ENCODE assay signal across 8 cellular contexts in the genomic region with DNA sequence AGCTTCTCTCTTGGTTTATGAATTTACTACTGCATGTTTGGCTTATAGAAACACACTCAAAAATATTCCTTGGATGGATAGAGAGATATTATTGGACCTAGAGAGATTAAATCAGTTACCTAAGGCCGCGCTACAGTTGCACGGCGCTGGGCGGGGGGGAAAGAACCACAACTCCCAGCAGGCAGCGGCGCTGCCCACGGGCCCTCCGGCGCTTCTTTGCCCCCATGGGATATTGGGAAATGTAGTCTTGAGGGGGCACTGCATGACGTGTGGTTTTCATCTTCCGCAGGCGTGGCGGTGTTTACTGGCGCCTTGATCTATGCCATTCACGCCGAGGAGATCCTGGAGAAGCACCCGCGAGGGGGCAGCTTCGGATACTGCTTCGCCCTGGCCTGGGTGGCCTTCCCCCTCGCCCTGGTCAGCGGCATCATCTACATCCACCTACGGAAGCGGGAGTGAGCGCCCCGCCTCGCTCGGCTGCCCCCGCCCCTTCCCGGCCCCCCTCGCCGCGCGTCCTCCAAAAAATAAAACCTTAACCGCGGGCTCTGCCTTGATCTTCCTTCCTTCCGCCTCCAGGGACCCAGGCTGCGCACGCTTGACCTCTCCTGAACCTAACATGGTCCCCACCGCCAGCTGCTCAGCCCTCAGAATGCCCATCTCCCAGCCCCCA. TPM values are rescaled to one million over a fixed set of nuclear protein-coding genes. Genes with fewer than 3 reads are reported as not detected.
DNase-seq lines count a peak whose midpoint lies in the region; ATAC-seq and TF ChIP-seq lines count a peak whose summit lies in the region.

No MANE protein-coding gene starts in this region.

- H2BK120ac ChIP-seq in H9 (ENCODE audit: low read depth, low read length, poor library complexity, severe bottlenecking), result no peak overlapping the region

- peaks cover 22% of the 10 kb centered on the region for H3K23me2 ChIP-seq in H9 (ENCODE audit: insufficient read length, low read depth, low read length, poor library complexity, severe bottlenecking)

- no peaks in the 10 kb centered on the region for H3K9me2 ChIP-seq in GM23248 (ENCODE audit: insufficient read depth)

- CTCF ChIA-PET in CD4-positive, alpha-beta T cell (lab: Charles Lee), result interaction anchor here (0.6 to 1.9 kb wide), 5 partner anchors 10 to 175 kb away, joined by 3 to 9 read pairs (median 3); partner anchors contain the start of gene KDELR1
- CTCF ChIA-PET in activated CD4-positive, alpha-beta T cell treated with anti-CD3 and anti-CD28 coated beads for 36 hours (lab: Charles Lee), result interaction anchor here (0.5 to 2.0 kb wide), 4 partner anchors 9 to 55 kb away, joined by 3 to 7 read pairs (median 4); partner anchors contain the start of genes SYNGR4 and TMEM143

- peaks cover 11% of the 10 kb centered on the region; the same call in 1 of the 2 replicates for H3K36me3 ChIP-seq in GM23248 (ENCODE audit: low read depth)

- peak overlapping the region; percentile 54 for H3K18ac ChIP-seq in H9 (ENCODE audit: insufficient read length, low read depth, low read length)

- peak; percentile 33 for ATAC-seq in CD4-positive, alpha-beta T cell (ENCODE audit: poor library complexity)
- ATAC-seq in activated CD4-positive, alpha-beta T cell treated with anti-CD3 and anti-CD28 coated beads for 36 hours, result peak; percentile 25

- no peaks in the 10 kb centered on the region for H3K9me3 ChIP-seq in CD4-positive, alpha-beta T cell (ENCODE audit: control insufficient read depth, low read length)
- H3K9me3 ChIP-seq in H9 (ENCODE audit: control insufficient read depth, low read depth, low read length) (no peaks in the 10 kb centered on the region), GM23248 (ENCODE audit: low read depth) (no peaks in the 10 kb centered on the region)

- H3K9ac ChIP-seq in H9 (ENCODE audit: extremely low read depth, insufficient read length, low read length) (no peak overlapping the region), GM23248 (no peak overlapping the region)

- H3K79me1 ChIP-seq in H9 (ENCODE audit: insufficient read depth, low read depth, low read length, poor library complexity, severe bottlenecking), result no peaks in the 10 kb centered on the region

- peak overlapping the region; percentile 76 for H3K4me3 Mint-ChIP-seq in CD4-positive, alpha-beta T cell
- H3K4me3 Mint-ChIP-seq in H9, result peak overlapping the region; percentile 84 to 90
- peak overlapping the region; percentile 71 for H3K4me3 Mint-ChIP-seq in activated CD4-positive, alpha-beta T cell treated with anti-CD3 and anti-CD28 coated beads for 36 hours

- H2BK20ac ChIP-seq in H9 (ENCODE audit: low read depth, low read length, poor library complexity, severe bottlenecking), result no peak overlapping the region

- no peak overlapping the region for H2BK5ac ChIP-seq in H9 (ENCODE audit: insufficient read length, low read length)

- no peak overlapping the region for H3K56ac ChIP-seq in H9 (ENCODE audit: insufficient read length, low read depth, low read length)

- H3K4me1 Mint-ChIP-seq in CD4-positive, alpha-beta T cell (ENCODE audit: low read depth), result peaks cover 78% of the 10 kb centered on the region
- peaks cover 42 to 48% of the 10 kb centered on the region in 2 experiments for H3K4me1 Mint-ChIP-seq in H9
- peaks cover 75% of the 10 kb centered on the region for H3K4me1 Mint-ChIP-seq in activated CD4-positive, alpha-beta T cell treated with anti-CD3 and anti-CD28 coated beads for 36 hours

- no peaks in the 10 kb centered on the region for H3K79me2 ChIP-seq in H9 (ENCODE audit: insufficient read depth, low read length)
- H3K79me2 ChIP-seq in GM23248 (ENCODE audit: insufficient read depth), result peaks cover 46% of the 10 kb centered on the region

- no peak for TF ChIP-seq CTCF in CD4-positive, alpha-beta T cell (IDR thresholded peaks at IDR 0.05)
- TF ChIP-seq CTCF in H9 (conservative IDR thresholded peaks at IDR 0.05) (peak; percentile 30; the same call in 1 of the 3 replicates), lower leg skin (IDR thresholded peaks at IDR 0.05) (no peak)

- H3K4ac ChIP-seq in H9 (ENCODE audit: low read depth, low read length), result no peak overlapping the region

- H4K5ac ChIP-seq in H9 (ENCODE audit: insufficient read length, low read depth, low read length), result no peak overlapping the region

- in situ Hi-C loops in GM23248 (cut with MboI), result no loop called here

- H4K8ac ChIP-seq in H9 (replicated peaks; ENCODE audit: insufficient read length, low read depth, low read length), result no peak overlapping the region

- no peak overlapping the region for H2AFZ ChIP-seq in H9 (ENCODE audit: low read length)
- no peak overlapping the region for H2AFZ ChIP-seq in GM23248

- intact Hi-C loops in CD4-positive, alpha-beta T cell (cut with DNase I, micrococcal nuclease), result loop anchor here (1.0 to 5.0 kb wide), 4 partner anchors 33 to 307 kb away; partner anchors contain the start of genes CYTH2 (in 1 of the 2), DBP (in 1 of the 2), FAM83E (in 1 of the 2) and RPL18 (in 1 of the 2)
- intact Hi-C loops in activated CD4-positive, alpha-beta T cell treated with anti-CD3 and anti-CD28 coated beads for 36 hours (cut with DNase I, micrococcal nuclease), result loop anchor here (1.0 to 5.0 kb wide), 5 partner anchors 63 to 542 kb away; partner anchors contain the start of genes LIG1 (in 2 of the 2), ZSWIM9 (in 2 of the 2), CARD8 (in 1 of the 2) and PPP1R15A (in 1 of the 2)
- intact Hi-C loops in lower leg skin (cut with DNase I; ENCODE audit: low total_unique reads), result no loop called here

- no peaks in the 10 kb centered on the region for H3K9me3 Mint-ChIP-seq in CD4-positive, alpha-beta T cell
- peaks cover 3 to 4% of the 10 kb centered on the region in 2 experiments; a peak in 3 of 5 replicates for H3K9me3 Mint-ChIP-seq in H9
- H3K9me3 Mint-ChIP-seq in activated CD4-positive, alpha-beta T cell treated with anti-CD3 and anti-CD28 coated beads for 36 hours (ENCODE audit: low read depth), result no peaks in the 10 kb centered on the region

- H2BK12ac ChIP-seq in H9 (ENCODE audit: insufficient read length, low read depth, low read length), result no peak overlapping the region

- H2BK15ac ChIP-seq in H9 (ENCODE audit: low read depth, low read length), result no peak overlapping the region

- H3K4me3 ChIP-seq in lower leg skin (ENCODE audit: low read depth, poor library complexity, severe bottlenecking), result peak overlapping the region; percentile 16
- no peak overlapping the region for H3K4me3 ChIP-seq in GM23248

- H3K36me3 Mint-ChIP-seq in CD4-positive, alpha-beta T cell (ENCODE audit: low read depth), result peaks cover 72% of the 10 kb centered on the region
- peaks cover 3 to 5% (median 4%) of the 10 kb centered on the region in 3 experiments; a peak in 5 of 7 replicates for H3K36me3 Mint-ChIP-seq in H9 (ENCODE audit: insufficient read depth in 1 of 3, low read depth in 3 of 3)
- H3K36me3 Mint-ChIP-seq in activated CD4-positive, alpha-beta T cell treated with anti-CD3 and anti-CD28 coated beads for 36 hours (ENCODE audit: low read depth), result peaks cover 45% of the 10 kb centered on the region

- TF ChIP-seq POLR2A in lower leg skin (IDR thresholded peaks at IDR 0.05), result no peak

- H3T11ph ChIP-seq in H9 (ENCODE audit: low read length), result no peak overlapping the region

- peaks cover 41% of the 10 kb centered on the region for H3F3A ChIP-seq in GM23248 (ENCODE audit: insufficient read depth)

- no peaks in the 10 kb centered on the region for H3K27me3 ChIP-seq in CD4-positive, alpha-beta T cell (ENCODE audit: control insufficient read depth, insufficient read depth, low read length)
- H3K27me3 ChIP-seq in H9 (ENCODE audit: insufficient read depth, low read length) (no peaks in the 10 kb centered on the region), GM23248 (replicated peaks; ENCODE audit: insufficient read depth) (no peaks in the 10 kb centered on the region)

- POLR2A ChIA-PET in CD4-positive, alpha-beta T cell (lab: Charles Lee), result interaction anchor here (0.7 to 2.7 kb wide), 9 partner anchors 7 to 315 kb away, joined by 3 to 48 read pairs (median 4); partner anchors contain the start of genes SYNGR4 and TMEM143
- POLR2A ChIA-PET in activated CD4-positive, alpha-beta T cell treated with anti-CD3 and anti-CD28 coated beads for 36 hours (lab: Charles Lee), result interaction anchor here (0.6 kb wide), 1 partner anchor 159 kb away, joined by 4 read pairs; no protein-coding TSS in a partner anchor

- H3K27ac ChIP-seq in CD4-positive, alpha-beta T cell (ENCODE audit: low read depth, low read length), result peak overlapping the region; percentile 88
- H3K27ac ChIP-seq in H9 (ENCODE audit: insufficient read length, low read depth, low read length) (no peak overlapping the region), GM23248 (no peak overlapping the region)

- H3K4me2 ChIP-seq in H9 (ENCODE audit: insufficient read depth, insufficient read length, low read length), result peak overlapping the region; percentile 56
- H3K4me2 ChIP-seq in GM23248 (ENCODE audit: unreplicated experiment), result no peak overlapping the region

- peak; percentile 74 to 86 (median 78) for DNase-seq in CD4-positive, alpha-beta T cell
- peak; percentile 92 for DNase-seq in H9
- DNase-seq in NCI-H2107 (lab: John Stamatoyannopoulos, UW), result peak; percentile 86
- peak; percentile 92 for DNase-seq in activated CD4-positive, alpha-beta T cell treated with anti-CD3 and anti-CD28 coated beads for 36 hours
- peak; percentile 55 to 68 for DNase-seq in cerebellar nuclear complex (lab: John Stamatoyannopoulos, UW)
- peak; percentile 79 to 95 for DNase-seq in lower leg skin (ENCODE audit: low spot score in 2 of 2)
- DNase-seq in stimulated activated CD4-positive, alpha-beta T cell treated with anti-CD3 and anti-CD28 coated beads, TNF-alpha, amount 100 ng/mL, for 1 hour (ENCODE audit: low read depth in 3 of 3, low spot score in 1 of 3), result peak; percentile 53 to 63 (median 60)
- DNase-seq in GM23248, result no peak

- no peaks in the 10 kb centered on the region for H4K20me1 ChIP-seq in H9 (ENCODE audit: control insufficient read depth, insufficient read depth, insufficient read length)
- H4K20me1 ChIP-seq in GM23248 (ENCODE audit: insufficient read depth), result no peaks in the 10 kb centered on the region

- no peak overlapping the region for H4K91ac ChIP-seq in H9 (ENCODE audit: insufficient read length, low read depth, low read length)

- peak overlapping the region; percentile 99 for H3K27ac Mint-ChIP-seq in CD4-positive, alpha-beta T cell
- peak overlapping the region; percentile 40 to 92 (median 91); a peak in 6 of 7 replicates for H3K27ac Mint-ChIP-seq in H9
- peak overlapping the region; percentile 81 for H3K27ac Mint-ChIP-seq in activated CD4-positive, alpha-beta T cell treated with anti-CD3 and anti-CD28 coated beads for 36 hours

- H2AK5ac ChIP-seq in H9 (ENCODE audit: insufficient read length, low read length), result no peak overlapping the region

- no peak overlapping the region for H3K23ac ChIP-seq in H9 (ENCODE audit: insufficient read length, low read depth, low read length)

- H3K27me3 Mint-ChIP-seq in CD4-positive, alpha-beta T cell, result no peaks in the 10 kb centered on the region
- H3K27me3 Mint-ChIP-seq in H9 (ENCODE audit: low read depth), result peaks cover 20% of the 10 kb centered on the region
- no peaks in the 10 kb centered on the region for H3K27me3 Mint-ChIP-seq in activated CD4-positive, alpha-beta T cell treated with anti-CD3 and anti-CD28 coated beads for 36 hours

- no peak overlapping the region for H3K14ac ChIP-seq in H9 (ENCODE audit: insufficient read depth, low read length)

- no CpG with 5 or more reads among the region's 41 CpGs for WGBS in H9 (ENCODE audit: extremely low coverage, insufficient read length, low lambda C conversion rate)
- 21 to 34% methylated on average over 29 to 41 of the region's 41 CpGs for WGBS in lower leg skin, 2 donors
- WGBS in GM23248 (ENCODE audit: low coverage in 1 of 2, low lambda C conversion rate in 2 of 2, missing lambda C conversion rate in 2 of 2), 2 experiments, result 82 to 83% methylated on average over 25 to 41 of the region's 41 CpGs

- peaks cover 3% of the 10 kb centered on the region; the same call in 1 of the 2 replicates for H3K4me1 ChIP-seq in H9 (ENCODE audit: insufficient read depth, low read length)
- H3K4me1 ChIP-seq in GM23248 (ENCODE audit: insufficient read depth), result peaks cover 41% of the 10 kb centered on the region

RNA-seq across cellular contexts. Expression of gene EMP3, which starts 4.8 kb away (rescaled TPM):
- 100 to 1,000 TPM; 185 to 201 TPM for total RNA-seq in CD4-positive, alpha-beta T cell
- total RNA-seq in H9 (2021) (9.6 and 13.2 TPM in 2 replicates), lower leg skin (10 to 100 TPM; 11.5 to 29.3 (median 14.7) TPM)
- 100 to 1,000 TPM; 166 to 195 TPM for total RNA-seq in activated CD4-positive, alpha-beta T cell treated with anti-CD3 and anti-CD28 coated beads for 36 hours
- 165 and 196 TPM in 2 replicates for total RNA-seq in GM23248 (2014; rRNA removed; shearing (Covaris generic))
- polyA plus RNA-seq in GM23248 (2016; fragmentation: Nextera tagmentation; extraction: Ambion mirVana), result 716 and 742 TPM in 2 replicates

RNA-seq across cellular contexts. Expression of gene TMEM143, which starts 33.6 kb away (rescaled TPM):
- total RNA-seq in CD4-positive, alpha-beta T cell, result 10 to 100 TPM in 1 of 2 experiments, 1 to 10 TPM in 1; 9.4 to 11.0 TPM
- total RNA-seq in H9 (2021), result 15.2 and 16.0 TPM in 2 replicates
- total RNA-seq in activated CD4-positive, alpha-beta T cell treated with anti-CD3 and anti-CD28 coated beads for 36 hours, result 10 to 100 TPM; 18.9 to 21.5 TPM
- total RNA-seq in lower leg skin, result 10 to 100 TPM in 1 of 4 donors, 1 to 10 TPM in 3; 6.7 to 21.0 (median 8.7) TPM
- 7.6 and 27.1 TPM in 2 replicates for total RNA-seq in GM23248 (2014; rRNA removed; shearing (Covaris generic))
- polyA plus RNA-seq in GM23248 (2016; fragmentation: Nextera tagmentation; extraction: Ambion mirVana), result 8.6 and 9.9 TPM in 2 replicates

RNA-seq across cellular contexts. Expression of gene SYNGR4, which starts 34.0 kb away (rescaled TPM):
- not detected for total RNA-seq in CD4-positive, alpha-beta T cell
- total RNA-seq in H9 (2021), result 0.31 TPM in 1 of 2 replicates, not detected in the other
- total RNA-seq in activated CD4-positive, alpha-beta T cell treated with anti-CD3 and anti-CD28 coated beads for 36 hours, result under 1 TPM in 1 of 2 experiments, not detected in 1; 0.25 TPM
- not detected for total RNA-seq in lower leg skin
- not detected in 2 replicates for total RNA-seq in GM23248 (2014; rRNA removed; shearing (Covaris generic))
- not detected in 2 replicates for polyA plus RNA-seq in GM23248 (2016; fragmentation: Nextera tagmentation; extraction: Ambion mirVana)
